In the genomic region with DNA sequence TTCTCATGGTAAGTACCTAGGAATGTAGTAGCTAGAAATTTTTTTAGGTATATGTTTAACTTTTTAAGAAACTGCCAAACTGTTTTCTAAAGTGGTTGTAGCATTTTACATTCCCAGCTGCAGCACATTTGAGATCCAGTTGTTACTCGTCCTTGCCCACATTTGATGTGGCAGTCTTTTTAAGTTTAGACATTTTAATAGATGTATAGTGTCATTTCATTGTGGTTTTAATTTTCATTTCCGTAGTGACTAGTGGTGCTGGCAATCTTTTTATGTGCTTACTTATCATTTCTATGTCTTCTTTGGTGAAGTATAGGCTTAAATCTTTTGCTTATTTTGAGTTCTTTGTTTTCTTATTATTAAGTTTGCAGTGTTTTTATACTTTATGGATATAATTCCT, we compare ENCODE assay signal across 19 cellular contexts.
"Had no signal": no experiment of that assay in that cellular context is flagged by ENCODE, and none has a peak within 500 bp of the region (broad histone marks: within the 10 kb centered on the region; RNA-seq: fewer than 3 reads in every experiment).

No MANE protein-coding gene starts in this region.

- H3K4me3 ChIP-seq: coronary artery, dorsolateral prefrontal cortex, esophagus squamous epithelium, gastrocnemius medialis, heart left ventricle, hepatocyte, left lung, lower lobe of right lung, mucosa of descending colon had no signal

- DNase-seq: dermis blood vessel endothelial cell; dorsolateral prefrontal cortex; effector CD4-positive, alpha-beta T cell; effector memory CD4-positive, alpha-beta T cell; esophagus squamous epithelium; foreskin fibroblast; foreskin melanocyte; gastrocnemius medialis; heart left ventricle; hypothalamus; left cardiac atrium; left lung; left ventricle myocardium superior; lower lobe of right lung; mesenchymal stem cell; mucosa of descending colon; naive thymus-derived CD4-positive, alpha-beta T cell had no signal

- H3K9me3 ChIP-seq: esophagus squamous epithelium, gastrocnemius medialis, heart left ventricle, left lung, lower lobe of right lung, mucosa of descending colon had no signal

- H3K27me3 ChIP-seq: esophagus squamous epithelium, gastrocnemius medialis, hepatocyte had no signal

- H3K27ac ChIP-seq: coronary artery, dorsolateral prefrontal cortex, esophagus squamous epithelium, gastrocnemius medialis, heart left ventricle, hepatocyte, left lung, lower lobe of right lung had no signal

- ATAC-seq: gastrocnemius medialis; heart left ventricle; left cardiac atrium; left lung; left ventricle myocardium superior; lower lobe of right lung; mucosa of descending colon; naive thymus-derived CD4-positive, alpha-beta T cell had no signal

- H3K4me1 ChIP-seq: esophagus squamous epithelium, gastrocnemius medialis, left lung, lower lobe of right lung had no signal

- H3K36me3 ChIP-seq: esophagus squamous epithelium, gastrocnemius medialis, heart left ventricle, left lung, lower lobe of right lung had no signal
